ENCODE assay signal across 24 cellular contexts in genomic region chr6:25769983-25770382, GRCh38. TPM values are rescaled to one million over a fixed set of nuclear protein-coding genes. Genes with fewer than 3 reads are reported as not detected.
DNase-seq lines count a peak whose midpoint lies in the region; ATAC-seq and TF ChIP-seq lines count a peak whose summit lies in the region.
"Had no signal": no experiment of that assay in that cellular context is flagged by ENCODE, and none has a peak within 500 bp of the region (broad histone marks: within the 10 kb centered on the region; RNA-seq: fewer than 3 reads in every experiment).

No MANE protein-coding gene starts in this region.

- H3K4me2 ChIP-seq in trophoblast cell (ENCODE audit: low read length): no peak overlapping the region
- H3K4me2 ChIP-seq: BLaER1 treated with 17β-estradiol and CSF1 and Interleukin-3, amounts not matched to agents 10 nM and 100 nM; KMS-11 had no signal

- no peak overlapping the region for H2AFZ ChIP-seq in trophoblast cell (ENCODE audit: insufficient read depth, low read length, poor library complexity)

- no peak overlapping the region for H3K14ac ChIP-seq in trophoblast cell (ENCODE audit: low read length)

- H3K18ac ChIP-seq in trophoblast cell (ENCODE audit: low read length): no peak overlapping the region

- H2BK120ac ChIP-seq in trophoblast cell (ENCODE audit: insufficient read depth, low read length, poor library complexity): no peak overlapping the region

- H3K36me3 ChIP-seq in trophoblast cell (ENCODE audit: control insufficient read depth in 1 of 2, insufficient read depth in 2 of 2, low read length in 2 of 2): no peaks in the 10 kb centered on the region
- H3K36me3 ChIP-seq: BLaER1 treated with 17β-estradiol and CSF1 and Interleukin-3, amounts not matched to agents 10 nM and 100 nM; breast epithelium; esophagus muscularis mucosa; heart left ventricle; thyroid gland had no signal

- H3K27ac ChIP-seq in trophoblast cell (ENCODE audit: low read depth, low read length): no peak overlapping the region
- H3K27ac ChIP-seq: BLaER1 treated with 17β-estradiol and CSF1 and Interleukin-3, amounts not matched to agents 10 nM and 100 nM; breast epithelium; dorsolateral prefrontal cortex; esophagus muscularis mucosa; heart left ventricle; HL-60; KMS-11; skin epidermis; thyroid gland had no signal

- H2BK12ac ChIP-seq in trophoblast cell (ENCODE audit: low read length): no peak overlapping the region

- H3K9me3 ChIP-seq in trophoblast cell (ENCODE audit: insufficient read depth, low read depth, low read length): no peaks in the 10 kb centered on the region
- H3K9me3 ChIP-seq: BLaER1 treated with 17β-estradiol and CSF1 and Interleukin-3, amounts not matched to agents 10 nM and 100 nM; breast epithelium; esophagus muscularis mucosa; heart left ventricle; thyroid gland had no signal

- TF ChIP-seq CTCF in fibroblast of mammary gland (conservative IDR thresholded peaks at IDR 0.05; ENCODE audit: control insufficient read depth, insufficient read depth, low read depth, low read length) (no peak), omental fat pad (IDR thresholded peaks at IDR 0.05) (no peak)

- no peak overlapping the region for H3K23ac ChIP-seq in trophoblast cell (ENCODE audit: low read length)

- H3K4me3 ChIP-seq in fibroblast of mammary gland (ENCODE audit: control insufficient read depth, low read depth, low read length) (no peak overlapping the region), trophoblast cell (ENCODE audit: low read depth, low read length) (no peak overlapping the region)
- H3K4me3 ChIP-seq: BLaER1 treated with 17β-estradiol and CSF1 and Interleukin-3, amounts not matched to agents 10 nM and 100 nM; breast epithelium; dorsolateral prefrontal cortex; esophagus muscularis mucosa; heart left ventricle; skin epidermis; thyroid gland had no signal

- DNase-seq in GM04503 (ENCODE audit: low read depth) (peak; percentile 11), NCI-H2029 treated with DMSO at 0.1 percent for 48 hours (lab: John Stamatoyannopoulos, UW) (peak; percentile 17), fibroblast of mammary gland (ENCODE audit: low read depth) (peak; percentile 7), trophoblast cell (peak; percentile 64 to 82), omental fat pad (ENCODE audit: low spot score) (no peak)
- no peak for DNase-seq in stimulated activated CD4-positive, alpha-beta T cell treated with anti-CD3 and anti-CD28 coated beads, Interleukin-2, amount 100 ng/mL, for 24 hours
- DNase-seq: activated naive CD8-positive, alpha-beta T cell treated with anti-CD3 and anti-CD28 coated beads for 36 hours; activated T-cell treated with anti-CD3 and anti-CD28 coated beads for 4 hours; DMS79; dorsolateral prefrontal cortex; heart left ventricle; NCI-H1436 treated with DMSO at 0.1 percent for 48 hours; NCI-H510A treated with DMSO at 0.1 percent for 48 hours; occipital lobe; thyroid gland had no signal

- no peaks in the 10 kb centered on the region for H3K79me1 ChIP-seq in trophoblast cell (ENCODE audit: low read length)

- ATAC-seq in HG03469 (IDR thresholded peaks at IDR 0.05; ENCODE audit: unreplicated experiment) (no peak), omental fat pad (ENCODE audit: low FRiP score) (no peak)
- ATAC-seq: heart left ventricle; stimulated activated effector memory CD8-positive, alpha-beta T cell treated with anti-CD3 and anti-CD28 coated beads, Interleukin-12 subunit alpha, Interleukin-12 subunit beta, amount 100 ng/mL, for 72 hours had no signal

- no peak overlapping the region for H2BK5ac ChIP-seq in trophoblast cell (ENCODE audit: low read depth, low read length, poor library complexity)

- H3K4me1 ChIP-seq in trophoblast cell (ENCODE audit: control insufficient read depth in 1 of 2, insufficient read depth in 2 of 2, low read length in 2 of 2): peaks cover 3 to 11% of the 10 kb centered on the region in 2 experiments
- H3K4me1 ChIP-seq: BLaER1 treated with 17β-estradiol and CSF1 and Interleukin-3, amounts not matched to agents 10 nM and 100 nM; breast epithelium; esophagus muscularis mucosa; heart left ventricle; thyroid gland had no signal

- WGBS in trophoblast cell (ENCODE audit: extremely low coverage, insufficient coverage, insufficient read length): no CpG with 5 or more reads among the region's 2 CpGs

- no peak overlapping the region for H4K91ac ChIP-seq in trophoblast cell (ENCODE audit: low read depth, low read length)

- H4K8ac ChIP-seq in trophoblast cell (ENCODE audit: low read depth, low read length): no peak overlapping the region

- H4K12ac ChIP-seq in trophoblast cell (ENCODE audit: low read depth, low read length): no peak overlapping the region

- H3K4ac ChIP-seq in trophoblast cell (ENCODE audit: low read depth, low read length): no peak overlapping the region

- H3K79me2 ChIP-seq in trophoblast cell (ENCODE audit: control insufficient read depth, insufficient read depth, low read length, poor library complexity): no peaks in the 10 kb centered on the region

- no peak overlapping the region for H3K9ac ChIP-seq in trophoblast cell (ENCODE audit: low read length)
- H3K9ac ChIP-seq: BLaER1 treated with 17β-estradiol and CSF1 and Interleukin-3, amounts not matched to agents 10 nM and 100 nM; KMS-11 had no signal

- H2AK5ac ChIP-seq in trophoblast cell (ENCODE audit: low read length): no peak overlapping the region

- no peaks in the 10 kb centered on the region for H3K27me3 ChIP-seq in trophoblast cell (ENCODE audit: insufficient read depth, low read length)
- H3K27me3 ChIP-seq: BLaER1 treated with 17β-estradiol and CSF1 and Interleukin-3, amounts not matched to agents 10 nM and 100 nM; breast epithelium; esophagus muscularis mucosa; thyroid gland had no signal

RNA-seq across cellular contexts. Expression of gene SLC17A4, which starts 15.4 kb away (rescaled TPM):
- polyA plus RNA-seq in trophoblast cell (2013): 0.03 and 0.04 TPM in 2 replicates
- not detected for total RNA-seq in omental fat pad
- total RNA-seq: activated naive CD8-positive, alpha-beta T cell treated with anti-CD3 and anti-CD28 coated beads for 36 hours; esophagus muscularis mucosa; heart left ventricle; occipital lobe; OCI-LY7; thyroid gland had no signal

Comparison
In these comparisons a context has a peak if more than half of its experiments do, and no peak if none do; other contexts are left out.
1. DNase-seq: peak in GM04503 (single experiment), NCI-H2029 treated with DMSO at 0.1 percent for 48 hours (single experiment), fibroblast of mammary gland (single experiment) and trophoblast cell (2 of 2); none in stimulated activated CD4-positive, alpha-beta T cell treated with anti-CD3 and anti-CD28 coated beads, Interleukin-2, amount 100 ng/mL, for 24 hours (0 of 2) and omental fat pad (single experiment).